Comparison of ENCODE assay signal across 8 cellular contexts in genomic region chr13:98672947-98673545, GRCh38.
DNase-seq lines count a peak whose midpoint lies in the region; ATAC-seq and TF ChIP-seq lines count a peak whose summit lies in the region.

No MANE protein-coding gene starts in this region.

- TF ChIP-seq POLR2A in testis (IDR thresholded peaks at IDR 0.05) = no peak

- no peaks in the 10 kb centered on the region for H4K20me1 ChIP-seq in OCI-LY7 (ENCODE audit: insufficient read depth, low read length)

- intact Hi-C loops in OCI-LY7 (cut with micrococcal nuclease; ENCODE audit: unreplicated experiment) (loop anchor here (1.0 to 5.0 kb wide), 3 partner anchors 170 to 816 kb away; no protein-coding TSS in a partner anchor), testis (cut with DNase I; ENCODE audit: low total_unique reads) (no loop called here)

- H3K27ac Mint-ChIP-seq in naive B cell = no peak overlapping the region

- no TSS peak for BruUV-seq in OCI-LY7 (replicated peaks; lab: Mats Ljungman, UMichigan)

- H3K4me3 Mint-ChIP-seq in naive B cell = no peak overlapping the region

- H3K36me3 Mint-ChIP-seq in naive B cell = no peaks in the 10 kb centered on the region

- 34 to 37% methylated on average over 10 to 11 of the region's 11 CpGs for WGBS in testis, 2 donors

- no peak overlapping the region for H3K4me2 ChIP-seq in OCI-LY7 (ENCODE audit: low read length)

- no peaks in the 10 kb centered on the region for H3K79me2 ChIP-seq in OCI-LY7 (ENCODE audit: insufficient read depth, low read depth, low read length)

- H3K4me3 ChIP-seq in OCI-LY7 (ENCODE audit: low read depth, low read length, poor library complexity, severe bottlenecking) = no peak overlapping the region
- no peak overlapping the region for H3K4me3 ChIP-seq in testis

- H3K27me3 Mint-ChIP-seq in naive B cell = peaks cover 0 to 34% (median 33%) of the 10 kb centered on the region in 3 donors

- DNase-seq in CMK (ENCODE audit: low read depth) (peak; percentile 27), HT-29 (ENCODE audit: low spot score) (peak; percentile 93), OCI-LY7 (ENCODE audit: low spot score) (peak; percentile 56), activated T-cell treated with anti-CD3 and anti-CD28 coated beads for 48 hours (ENCODE audit: low read depth) (peak; percentile 25), fibroblast of gingiva (ENCODE audit: low read depth) (peak; percentile 58), naive B cell (peak; percentile 30), testis (peak; percentile 67)

- H3K4me1 ChIP-seq in OCI-LY7 (ENCODE audit: insufficient read depth, low read length, poor library complexity, severe bottlenecking) = no peaks in the 10 kb centered on the region
- H3K4me1 ChIP-seq in testis = no peaks in the 10 kb centered on the region

- peak; percentile 82 for TF ChIP-seq CTCF in OCI-LY7 (conservative IDR thresholded peaks at IDR 0.05; ENCODE audit: low read length)
- TF ChIP-seq CTCF in testis (IDR thresholded peaks at IDR 0.05) = peak; percentile 79

- H3K27ac ChIP-seq in OCI-LY7 (ENCODE audit: low read depth, low read length, poor library complexity, severe bottlenecking) (no peak overlapping the region), testis (no peak overlapping the region)

- no peaks in the 10 kb centered on the region for H3K4me1 Mint-ChIP-seq in naive B cell

- CTCF ChIA-PET in OCI-LY7 (lab: Charles Lee; ENCODE audit: unreplicated experiment) = no interaction called here

- H2AFZ ChIP-seq in OCI-LY7 (ENCODE audit: low read length) = no peak overlapping the region

- no peaks in the 10 kb centered on the region for H3K36me3 ChIP-seq in OCI-LY7 (ENCODE audit: insufficient read depth, low read length)
- no peaks in the 10 kb centered on the region for H3K36me3 ChIP-seq in testis (ENCODE audit: low read depth, missing control alignments)

- ATAC-seq in GM19438 (IDR thresholded peaks at IDR 0.05; ENCODE audit: low read depth, unreplicated experiment) (peak; percentile 87), naive B cell (ENCODE audit: low read depth in 2 of 2) (peak; percentile 40 to 47)

- no peaks in the 10 kb centered on the region for H3K27me3 ChIP-seq in testis

- H3K9me3 Mint-ChIP-seq in naive B cell = no peaks in the 10 kb centered on the region

- POLR2A ChIA-PET in OCI-LY7 (lab: Charles Lee) = no interaction called here

- H3K9me3 ChIP-seq in OCI-LY7 (ENCODE audit: low read length) = no peaks in the 10 kb centered on the region
- no peaks in the 10 kb centered on the region for H3K9me3 ChIP-seq in testis

- H3K9me2 ChIP-seq in OCI-LY7 (ENCODE audit: insufficient read depth, low read length) = no peaks in the 10 kb centered on the region

Comparison
In these comparisons a context has a peak if more than half of its experiments do, and no peak if none do; other contexts are left out.
1. DNase-seq: peak in every context shown above with its lines; median percentile 93 in HT-29; 67 in testis; 58 in fibroblast of gingiva; 56 in OCI-LY7; 30 in naive B cell; 27 in CMK; 25 in activated T-cell treated with anti-CD3 and anti-CD28 coated beads for 48 hours.